In genomic region chr2:152175012-152175367, GRCh38 we compare ENCODE assay signal across 8 cellular contexts. TPM values are rescaled to one million over a fixed set of nuclear protein-coding genes. Genes with fewer than 3 reads are reported as not detected.
A peak's percentile ranks its signal among the peaks of the same experiment; 100 is the strongest.
DNase-seq lines count a peak whose midpoint lies in the region; ATAC-seq, FAIRE-seq and TF ChIP-seq lines count a peak whose summit lies in the region.

No MANE protein-coding gene starts in this region.

- BruUV-seq in Calu3 (replicated peaks; lab: Mats Ljungman, UMichigan) (no TSS peak), GM12878 (replicated peaks; lab: Mats Ljungman, UMichigan) (no TSS peak)

- H3K27ac Mint-ChIP-seq in Calu3 (ENCODE audit: unreplicated experiment) (peak overlapping the region; percentile 96), memory B cell (peak overlapping the region; percentile 100)

- H3K36me3 Mint-ChIP-seq in Calu3 (ENCODE audit: insufficient read depth, unreplicated experiment) (peaks cover 23% of the 10 kb centered on the region), memory B cell (peaks cover 6% of the 10 kb centered on the region)

- peak overlapping the region; percentile 79 for H3K4me3 ChIP-seq in HL-60 (replicated peaks; ENCODE audit: insufficient read depth, low read length)
- peak overlapping the region; percentile 67 for H3K4me3 ChIP-seq in GM12878
- H3K4me3 ChIP-seq in uterus: peak overlapping the region; percentile 73 to 80

- RAD21 ChIA-PET in GM12878 (lab: Charles Lee; ENCODE audit: unreplicated experiment): interaction anchor here (0.9 to 3.4 kb wide), 10 partner anchors 8 to 460 kb away, joined by 3 to 42 read pairs (median 6); no protein-coding TSS in a partner anchor

- H3K27me3 Mint-ChIP-seq in Calu3 (ENCODE audit: unreplicated experiment) (no peaks in the 10 kb centered on the region), memory B cell (no peaks in the 10 kb centered on the region)

- peaks cover 8% of the 10 kb centered on the region for H3K4me1 ChIP-seq in GM12878 (ENCODE audit: control insufficient read depth, insufficient read depth, low read length)
- no peaks in the 10 kb centered on the region for H3K4me1 ChIP-seq in uterus

- H3K27me3 ChIP-seq in HL-60 (ENCODE audit: insufficient read depth, poor library complexity, severe bottlenecking) (no peaks in the 10 kb centered on the region), GM12878 (replicated peaks in 1 of 2; ENCODE audit: control insufficient read depth in 2 of 2, insufficient read depth in 2 of 2, low read length in 1 of 2) (no peaks in the 10 kb centered on the region), uterus (no peaks in the 10 kb centered on the region)

- TF ChIP-seq EP300 in GM12878 (IDR thresholded peaks at IDR 0.05; ENCODE audit: borderline replicate concordance in 1 of 2, control insufficient read depth in 1 of 2, low read depth in 2 of 2, low read length in 2 of 2): no peak

- ATAC-seq in GM21390 (IDR thresholded peaks at IDR 0.05; ENCODE audit: unreplicated experiment): peak; percentile 26
- peak; percentile 50 for ATAC-seq in GM12878
- peak; percentile 49 for ATAC-seq in memory B cell (ENCODE audit: low read depth)

- in situ Hi-C loops in GM12878 (cut with MboI): loop anchor here (25.0 kb wide), 1 partner anchor 1337 kb away; no protein-coding TSS in a partner anchor

- H3K36me3 ChIP-seq in GM12878 (ENCODE audit: control insufficient read depth in 2 of 2, insufficient read depth in 2 of 2, low read length in 1 of 2) (no peaks in the 10 kb centered on the region), uterus (no peaks in the 10 kb centered on the region)

- no peak for TF ChIP-seq RAD21 in GM12878 (IDR thresholded peaks at IDR 0.05; ENCODE audit: insufficient read depth, low read depth, low read length)

- peak overlapping the region; percentile 96 for H3K9ac ChIP-seq in GM12878 (ENCODE audit: control insufficient read depth, insufficient read depth, low read length)

- SMC1A ChIA-PET in GM12878 (lab: Charles Lee; ENCODE audit: uncharacterized antibody, unreplicated experiment): interaction anchor here (0.7 to 3.4 kb wide), 14 partner anchors 41 to 472 kb away, joined by 3 to 21 read pairs (median 5); no protein-coding TSS in a partner anchor

- intact Hi-C loops in Calu3 (cut with micrococcal nuclease; ENCODE audit: unreplicated experiment) (loop anchor here (1.0 to 5.0 kb wide), 2 partner anchors 138 to 162 kb away; partner anchors contain the start of gene FMNL2), GM12878 (cut with micrococcal nuclease; ENCODE audit: unreplicated experiment) (loop anchor here (1.0 to 10.0 kb wide), 5 partner anchors 138 to 542 kb away; partner anchors contain the start of genes ARL6IP6, FMNL2 and PRPF40A), uterus (cut with DNase I; ENCODE audit: low total_unique reads) (loop anchor here (10.0 kb wide), 1 partner anchor 540 kb away; the partner anchor contains the start of genes ARL6IP6 and PRPF40A)

- no peaks in the 10 kb centered on the region for H4K20me1 ChIP-seq in GM12878 (ENCODE audit: control insufficient read depth, insufficient read depth)

- no peaks in the 10 kb centered on the region for H3K9me3 Mint-ChIP-seq in Calu3 (ENCODE audit: low read depth, unreplicated experiment)
- no peaks in the 10 kb centered on the region for H3K9me3 Mint-ChIP-seq in memory B cell

- TF ChIP-seq CTCF in Calu3 (IDR thresholded peaks at IDR 0.05; ENCODE audit: unreplicated experiment) (no peak), HL-60 (IDR thresholded peaks at IDR 0.05; ENCODE audit: insufficient read depth, low read length) (no peak), GM12878 (IDR thresholded peaks at IDR 0.05 in 2 of 3, conservative IDR thresholded peaks at IDR 0.05 in 1 of 3; ENCODE audit: control insufficient read depth in 2 of 3, extremely low read depth in 1 of 3, insufficient read depth in 1 of 3, low read depth in 3 of 3, low read length in 3 of 3) (no peak), uterus (IDR thresholded peaks at IDR 0.05) (no peak), D721Med (IDR thresholded peaks at IDR 0.05; ENCODE audit: insufficient read depth, missing control alignments) (no peak)

- CTCF ChIA-PET in Calu3 (lab: Charles Lee): interaction anchor here (0.9 to 2.0 kb wide), 3 partner anchors 138 to 460 kb away, joined by 3 to 20 read pairs (median 4); no protein-coding TSS in a partner anchor
- CTCF ChIA-PET in GM12878 (lab: Yijun Ruan, JAX): interaction anchor here (0.5 to 5.5 kb wide), 10 partner anchors 8 to 460 kb away, joined by 3 to 59 read pairs (median 9); no protein-coding TSS in a partner anchor

- POLR2A ChIA-PET in GM12878 (lab: Charles Lee): interaction anchor here (0.6 to 1.5 kb wide), 2 partner anchors 394 to 461 kb away, joined by 3 to 4 read pairs; no protein-coding TSS in a partner anchor

- H3K4me1 Mint-ChIP-seq in Calu3 (ENCODE audit: low read depth, unreplicated experiment) (peaks cover 19% of the 10 kb centered on the region), memory B cell (peaks cover 20% of the 10 kb centered on the region)

- WGBS in GM12878 (ENCODE audit: insufficient coverage, insufficient replicate concordance, low lambda C conversion rate, missing lambda C conversion rate): 0% methylated on average over 10 of the region's 10 CpGs

- H3K27ac ChIP-seq in HL-60 (replicated peaks) (peak overlapping the region; percentile 98), GM12878 (ENCODE audit: control insufficient read depth, insufficient read depth) (peak overlapping the region; percentile 99), uterus (peak overlapping the region; percentile 94 to 96)

- peaks cover 52% of the 10 kb centered on the region for H3K79me2 ChIP-seq in GM12878 (ENCODE audit: control insufficient read depth, insufficient read depth, low read length)

- H2AFZ ChIP-seq in GM12878 (ENCODE audit: control insufficient read depth, low read depth, low read length): peak overlapping the region; percentile 99

- no peak for TF ChIP-seq POLR2A in GM12878 (IDR thresholded peaks at IDR 0.05; ENCODE audit: low read depth, low read length)
- no peak for TF ChIP-seq POLR2A in uterus (IDR thresholded peaks at IDR 0.05)

- FAIRE-seq in GM12878 (lab: Jason Lieb, UNC) (peak; percentile 27), D721Med (lab: Jason Lieb, UNC) (no peak)

- H3K4me3 Mint-ChIP-seq in Calu3 (ENCODE audit: low read depth, unreplicated experiment) (peak overlapping the region; percentile 81), memory B cell (peak overlapping the region; percentile 99)

- DNase-seq in Calu3 (no peak), HL-60 (ENCODE audit: low read depth in 1 of 2, low spot score in 1 of 2) (peak in 1 of 2 experiments; percentile 5), GM12878 (ENCODE audit: low read depth, low spot score) (no peak), memory B cell (ENCODE audit: low spot score in 2 of 2) (peak in 1 of 2 donors; percentile 22), uterus (no peak), D721Med (ENCODE audit: insufficient read length, low spot score) (no peak)
- DNase-seq in stimulated activated CD4-positive, alpha-beta T cell treated with anti-CD3 and anti-CD28 coated beads, Interleukin-4, amount 100 ng/mL, for 1 hour: no peak

- H3K9me3 ChIP-seq in GM12878 (replicated peaks; ENCODE audit: control insufficient read depth, insufficient read depth, low read length) (no peaks in the 10 kb centered on the region), uterus (no peaks in the 10 kb centered on the region)

- H3K4me2 ChIP-seq in GM12878 (ENCODE audit: control insufficient read depth, insufficient read depth): peak overlapping the region; percentile 68

TF ChIP-seq in GM12878, 131 proteins besides CTCF, POLR2A, EP300 and RAD21:
- TF ChIP-seq RFX5 (IDR thresholded peaks at IDR 0.05; ENCODE audit: low read depth, low read length): no peak
- 0 out of 2 replicates have a peak, but pooled peaks have one; percentile 0 for TF ChIP-seq SMAD5 (IDR thresholded peaks at IDR 0.05; ENCODE audit: low read depth)
- TF ChIP-seq PBX3 (IDR thresholded peaks at IDR 0.05; ENCODE audit: insufficient replicate concordance, low read depth, low read length): no peak

RNA-seq across cellular contexts. Expression of gene STAM2, which starts 0.6 kb away (rescaled TPM):
- 28.7 and 28.8 TPM in 2 replicates for total RNA-seq in Calu3 (2022)
- total RNA-seq in GM12878 (2013; cell fraction: nucleolus; rRNA removed): 57.1 and 59.3 TPM in 2 replicates
- 16.2 and 19.4 TPM in 2 replicates for total RNA-seq in GM12878 (2014; rRNA removed)
- 20.0 and 20.5 TPM in 2 replicates for total RNA-seq in GM12878 (2014; rRNA removed; fragmentation: Illumina TruSeq; extraction: Trizol)
- total RNA-seq in GM12878 (2021): 19.7 and 21.5 TPM in 2 replicates
- polyA plus RNA-seq in GM12878 (2011; ENCODE audit: low read depth): 4.4 TPM
- 21.6 and 36.5 TPM in 2 replicates for polyA plus RNA-seq in GM12878 (2011; rRNA removed)
- polyA plus RNA-seq in GM12878 (2011; cell fraction: cytosol; rRNA removed): 7.9 and 8.4 TPM in 2 replicates
- 18.3 and 22.4 TPM in 2 replicates for polyA plus RNA-seq in GM12878 (2011; cell fraction: nucleus; rRNA removed)
- 6.6 and 8.4 TPM in 2 replicates for polyA plus RNA-seq in GM12878 (2012)
- polyA plus RNA-seq in GM12878 (2014; fragmentation: Illumina TruSeq; extraction: Trizol): 16.3 and 19.1 TPM in 2 replicates
- polyA plus RNA-seq in GM12878 (2014; fragmentation: Nextera tagmentation; extraction: Ambion mirVana): 1 to 10 TPM; 4.4 to 7.8 TPM
- polyA plus RNA-seq in GM12878 (2014; rRNA removed): 11.5 and 13.2 TPM in 2 replicates
- polyA plus RNA-seq in GM12878 (2016; fragmentation: Nextera tagmentation; extraction: Ambion mirVana): 10 to 100 TPM; 15.9 to 16.9 TPM
- polyA minus RNA-seq in GM12878 (2011; rRNA and poly(A)+ RNA removed): 20.0 and 27.9 TPM in 2 replicates
- polyA minus RNA-seq in GM12878 (2011; cell fraction: cytosol; rRNA and poly(A)+ RNA removed): 9.0 and 10.9 TPM in 2 replicates
- polyA minus RNA-seq in GM12878 (2011; cell fraction: nucleus; rRNA and poly(A)+ RNA removed): 12.0 and 15.4 TPM in 2 replicates
- 10 to 100 TPM; 30.0 to 83.0 (median 55.4) TPM for total RNA-seq in uterus
